24 cellular contexts compared by ENCODE assay signal in the genomic region with DNA sequence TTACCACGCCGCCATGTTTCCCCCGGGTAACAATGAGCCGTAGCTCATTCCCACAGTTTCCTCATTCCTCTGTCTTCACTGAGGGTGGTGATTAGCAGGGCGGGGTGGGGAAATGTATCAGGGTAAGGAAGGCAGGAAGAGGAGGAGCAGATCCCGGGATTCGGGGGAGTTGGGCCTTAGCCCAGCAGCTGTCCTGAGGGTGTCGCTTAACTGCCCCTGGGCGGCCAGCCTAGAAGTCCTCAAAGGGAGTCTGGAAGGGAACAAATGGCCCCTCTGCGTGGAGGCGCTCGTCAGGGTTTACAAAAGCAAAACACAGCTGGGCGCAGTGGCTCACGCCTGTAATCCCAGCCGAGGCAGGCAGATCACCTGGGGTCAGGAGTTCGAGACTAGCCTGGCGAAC. TPM values are rescaled to one million over a fixed set of nuclear protein-coding genes. Genes with fewer than 3 reads are reported as not detected.
DNase-seq lines count a peak whose midpoint lies in the region; ATAC-seq, FAIRE-seq and TF ChIP-seq lines count a peak whose summit lies in the region.
"Had no signal": no experiment of that assay in that cellular context is flagged by ENCODE, and none has a peak within 500 bp of the region (broad histone marks: within the 10 kb centered on the region; RNA-seq: fewer than 3 reads in every experiment).

No MANE protein-coding gene starts in this region.

- POLR2A ChIA-PET in activated CD4-positive, alpha-beta memory T cell treated with anti-CD3 and anti-CD28 coated beads, Interleukin-2, amount 10 ng/mL, durations not matched to agents 7 days and 5 days (lab: Charles Lee), result no interaction called here

- peaks cover 4% of the 10 kb centered on the region for H3K9me3 Mint-ChIP-seq in astrocyte (ENCODE audit: unreplicated experiment)
- H3K9me3 Mint-ChIP-seq in activated CD4-positive, alpha-beta memory T cell treated with anti-CD3 and anti-CD28 coated beads, Interleukin-2, amount 10 ng/mL, durations not matched to agents 7 days and 5 days, result peaks cover 2% of the 10 kb centered on the region

- peak overlapping the region; percentile 10 for H3K27ac Mint-ChIP-seq in astrocyte (ENCODE audit: unreplicated experiment)
- H3K27ac Mint-ChIP-seq in activated CD4-positive, alpha-beta memory T cell treated with anti-CD3 and anti-CD28 coated beads, Interleukin-2, amount 10 ng/mL, durations not matched to agents 7 days and 5 days, result no peak overlapping the region
- H3K27ac Mint-ChIP-seq: activated CD8-positive, alpha-beta T cell treated with anti-CD3 and anti-CD28 coated beads, Interleukin-2, amount 10 ng/mL, durations not matched to agents 7 days and 5 days; activated naive CD8-positive, alpha-beta T cell treated with anti-CD3 and anti-CD28 coated beads, Interleukin-2, amount 10 ng/mL, durations not matched to agents 7 days and 5 days; T-helper 2 cell treated with Interferon-gamma antibody and Interleukin-4, amounts not matched to agents 5 μg/mL and 100 μg/mL, for 36 hours had no signal

- H3K9ac ChIP-seq in astrocyte (ENCODE audit: low read length) (no peak overlapping the region), skeletal muscle tissue (ENCODE audit: low read depth in 1 of 3, low read length in 3 of 3) (peak overlapping the region in 1 of 3 donors; percentile 72)

- H3K79me2 ChIP-seq in astrocyte (ENCODE audit: insufficient read depth, low read length), result no peaks in the 10 kb centered on the region
- H3K79me2 ChIP-seq: hepatocyte had no signal

- H3K9me3 ChIP-seq in astrocyte (ENCODE audit: insufficient read depth, low read depth, low read length) (no peaks in the 10 kb centered on the region), lower lobe of right lung (no peaks in the 10 kb centered on the region), skeletal muscle tissue (ENCODE audit: control insufficient read depth in 3 of 3, low read length in 3 of 3) (no peaks in the 10 kb centered on the region)

- no peaks in the 10 kb centered on the region for H3K27me3 Mint-ChIP-seq in astrocyte (ENCODE audit: low read depth, unreplicated experiment)
- no peaks in the 10 kb centered on the region for H3K27me3 Mint-ChIP-seq in activated CD4-positive, alpha-beta memory T cell treated with anti-CD3 and anti-CD28 coated beads, Interleukin-2, amount 10 ng/mL, durations not matched to agents 7 days and 5 days
- H3K27me3 Mint-ChIP-seq: activated naive CD8-positive, alpha-beta T cell treated with anti-CD3 and anti-CD28 coated beads, Interleukin-2, amount 10 ng/mL, durations not matched to agents 7 days and 5 days had no signal

- DNase-seq in astrocyte (ENCODE audit: low read depth) (no peak), Right ventricle myocardium superior (peak; percentile 87), lower lobe of right lung (no peak), NCI-H1048 (lab: John Stamatoyannopoulos, UW) (no peak), activated gamma-delta T cell treated with Interleukin-2 at 50 U/mL for 16 hours (no peak), GM19239 (ENCODE audit: insufficient read length, low spot score) (no peak)
- DNase-seq in activated CD4-positive, alpha-beta memory T cell treated with anti-CD3 and anti-CD28 coated beads, Interleukin-2, amount 10 ng/mL, durations not matched to agents 7 days and 5 days, result no peak
- DNase-seq: activated CD4-positive, CD25-positive, alpha-beta regulatory T cell; activated CD8-positive, alpha-beta T cell treated with anti-CD3 and anti-CD28 coated beads, Interleukin-2, amount 10 ng/mL, durations not matched to agents 7 days and 5 days; activated naive CD8-positive, alpha-beta T cell treated with anti-CD3 and anti-CD28 coated beads, Interleukin-2, amount 10 ng/mL, durations not matched to agents 7 days and 5 days; activated T-cell treated with anti-CD3 and anti-CD28 coated beads, Interleukin-2, amount 50 U/mL, for 48 hours; Kasumi-1; NCI-H2107; NCI-H526; stimulated activated CD4-positive, alpha-beta T cell treated with anti-CD3 and anti-CD28 coated beads, Interleukin-4, amount 100 ng/mL, for 1 hour had no signal

- H3K4me1 Mint-ChIP-seq in astrocyte (ENCODE audit: low read depth, unreplicated experiment), result no peaks in the 10 kb centered on the region
- no peaks in the 10 kb centered on the region for H3K4me1 Mint-ChIP-seq in activated CD4-positive, alpha-beta memory T cell treated with anti-CD3 and anti-CD28 coated beads, Interleukin-2, amount 10 ng/mL, durations not matched to agents 7 days and 5 days

- TF ChIP-seq CTCF in astrocyte (IDR thresholded peaks at IDR 0.05; ENCODE audit: insufficient read depth, low read depth, low read length) (no peak), lower lobe of right lung (IDR thresholded peaks at IDR 0.05) (no peak)

- H3K4me1 ChIP-seq in astrocyte (ENCODE audit: insufficient read depth, low read length), result no peaks in the 10 kb centered on the region
- peaks cover 4% of the 10 kb centered on the region for H3K4me1 ChIP-seq in lower lobe of right lung
- H3K4me1 ChIP-seq in skeletal muscle tissue (ENCODE audit: control insufficient read depth in 3 of 3, insufficient read depth in 3 of 3, low read length in 3 of 3), result peaks cover 23 to 31% (median 28%) of the 10 kb centered on the region in 3 donors

- no peak overlapping the region for H3K4me2 ChIP-seq in astrocyte (ENCODE audit: low read length)
- H3K4me2 ChIP-seq: hepatocyte had no signal

- H3K4me3 Mint-ChIP-seq in astrocyte (ENCODE audit: unreplicated experiment), result no peak overlapping the region
- no peak overlapping the region for H3K4me3 Mint-ChIP-seq in activated CD4-positive, alpha-beta memory T cell treated with anti-CD3 and anti-CD28 coated beads, Interleukin-2, amount 10 ng/mL, durations not matched to agents 7 days and 5 days
- H3K4me3 Mint-ChIP-seq: activated CD8-positive, alpha-beta T cell treated with anti-CD3 and anti-CD28 coated beads, Interleukin-2, amount 10 ng/mL, durations not matched to agents 7 days and 5 days; activated naive CD8-positive, alpha-beta T cell treated with anti-CD3 and anti-CD28 coated beads, Interleukin-2, amount 10 ng/mL, durations not matched to agents 7 days and 5 days; T-helper 2 cell treated with Interferon-gamma antibody and Interleukin-4, amounts not matched to agents 5 μg/mL and 100 μg/mL, for 36 hours had no signal

- intact Hi-C loops in Right ventricle myocardium superior (cut with DNase I), result no loop called here
- intact Hi-C loops in lower lobe of right lung (cut with DNase I), result no loop called here

- H2AFZ ChIP-seq in astrocyte (ENCODE audit: low read depth, low read length), result no peak overlapping the region
- H2AFZ ChIP-seq: hepatocyte had no signal

- H3K4me3 ChIP-seq in astrocyte (ENCODE audit: insufficient read depth, low read depth, low read length) (no peak overlapping the region), lower lobe of right lung (no peak overlapping the region), skeletal muscle tissue (ENCODE audit: low read length in 3 of 3) (no peak overlapping the region)
- H3K4me3 ChIP-seq: hepatocyte had no signal

- H4K20me1 ChIP-seq in astrocyte (ENCODE audit: insufficient read depth, low read length), result peaks cover 4% of the 10 kb centered on the region

- H3K27me3 ChIP-seq in astrocyte (ENCODE audit: insufficient read depth, low read length) (no peaks in the 10 kb centered on the region), lower lobe of right lung (ENCODE audit: low read depth) (no peaks in the 10 kb centered on the region), skeletal muscle tissue (ENCODE audit: control insufficient read depth in 3 of 3, insufficient read depth in 3 of 3, low read length in 3 of 3) (no peaks in the 10 kb centered on the region)
- H3K27me3 ChIP-seq: hepatocyte had no signal

- ATAC-seq in Right ventricle myocardium superior (ENCODE audit: poor library complexity), result peak; percentile 94
- ATAC-seq in lower lobe of right lung, result peak; percentile 66 to 76
- ATAC-seq: activated CD8-positive, alpha-beta T cell treated with anti-CD3 and anti-CD28 coated beads, Interleukin-2, amount 10 ng/mL, durations not matched to agents 7 days and 5 days had no signal

- no peak overlapping the region for H3K27ac ChIP-seq in astrocyte (ENCODE audit: low read depth, low read length)
- peak overlapping the region; percentile 59 for H3K27ac ChIP-seq in lower lobe of right lung
- peak overlapping the region; percentile 84 for H3K27ac ChIP-seq in skeletal muscle tissue (ENCODE audit: low read depth, low read length)
- H3K27ac ChIP-seq: hepatocyte had no signal

- H3K36me3 ChIP-seq in astrocyte (ENCODE audit: insufficient read depth, low read length), result peaks cover under 1% of the 10 kb centered on the region
- H3K36me3 ChIP-seq in lower lobe of right lung, result peaks cover 87% of the 10 kb centered on the region
- peaks cover 59 to 70% (median 61%) of the 10 kb centered on the region in 3 donors for H3K36me3 ChIP-seq in skeletal muscle tissue (ENCODE audit: control insufficient read depth in 3 of 3, insufficient read depth in 3 of 3, low read length in 3 of 3)

- FAIRE-seq in astrocyte (lab: Jason Lieb, UNC) (no peak), GM19239 (lab: Jason Lieb, UNC) (no peak)
- FAIRE-seq: bronchial epithelial cell, keratinocyte had no signal

- CTCF ChIA-PET in activated CD4-positive, alpha-beta memory T cell treated with anti-CD3 and anti-CD28 coated beads, Interleukin-2, amount 10 ng/mL, durations not matched to agents 7 days and 5 days (lab: Charles Lee), result no interaction called here

- H3K36me3 Mint-ChIP-seq in astrocyte (ENCODE audit: low read depth, unreplicated experiment), result peaks cover 28% of the 10 kb centered on the region
- peaks cover 34% of the 10 kb centered on the region for H3K36me3 Mint-ChIP-seq in activated CD4-positive, alpha-beta memory T cell treated with anti-CD3 and anti-CD28 coated beads, Interleukin-2, amount 10 ng/mL, durations not matched to agents 7 days and 5 days (ENCODE audit: low read depth)

RNA-seq across cellular contexts. Expression of gene MLYCD, which starts 14.3 kb away (rescaled TPM):
- total RNA-seq in astrocyte, result 2.7 and 2.8 TPM in 2 replicates
- 49.3 TPM for total RNA-seq in Right ventricle myocardium superior
- 9.1 TPM for total RNA-seq in lower lobe of right lung
- 3.1 TPM for total RNA-seq in skeletal muscle tissue
- 1 to 10 TPM; 3.5 to 4.0 TPM for total RNA-seq in activated CD4-positive, alpha-beta memory T cell treated with anti-CD3 and anti-CD28 coated beads, Interleukin-2, amount 10 ng/mL, durations not matched to agents 7 days and 5 days

RNA-seq across cellular contexts. Expression of gene OSGIN1, which starts 39.8 kb away (rescaled TPM):
- 0.60 and 0.79 TPM in 2 replicates for total RNA-seq in astrocyte
- 7.2 TPM for total RNA-seq in Right ventricle myocardium superior
- 9.8 TPM for total RNA-seq in lower lobe of right lung
- total RNA-seq in skeletal muscle tissue, result 0.52 TPM
- under 1 TPM; 0.48 to 0.88 TPM for total RNA-seq in activated CD4-positive, alpha-beta memory T cell treated with anti-CD3 and anti-CD28 coated beads, Interleukin-2, amount 10 ng/mL, durations not matched to agents 7 days and 5 days

RNA-seq across cellular contexts. Expression of gene NECAB2, which starts 54.8 kb away (rescaled TPM):
- 0.32 and 1.1 TPM in 2 replicates for total RNA-seq in astrocyte
- 0.46 TPM for total RNA-seq in Right ventricle myocardium superior
- total RNA-seq in lower lobe of right lung, result 0.44 TPM
- total RNA-seq in skeletal muscle tissue, result not detected
- not detected for total RNA-seq in activated CD4-positive, alpha-beta memory T cell treated with anti-CD3 and anti-CD28 coated beads, Interleukin-2, amount 10 ng/mL, durations not matched to agents 7 days and 5 days
- total RNA-seq: activated CD8-positive, alpha-beta T cell treated with anti-CD3 and anti-CD28 coated beads, Interleukin-2, amount 10 ng/mL, durations not matched to agents 7 days and 5 days; activated naive CD8-positive, alpha-beta T cell treated with anti-CD3 and anti-CD28 coated beads, Interleukin-2, amount 10 ng/mL, durations not matched to agents 7 days and 5 days; bronchial epithelial cell; dermis microvascular lymphatic vessel endothelial cell; hepatocyte; HT1080; osteocyte; SK-MEL-5 had no signal
